ENCODE assay signal across 8 cellular contexts in genomic region chr4:76197971-76198410, GRCh38. TPM values are rescaled to one million over a fixed set of nuclear protein-coding genes. Genes with fewer than 3 reads are reported as not detected.
DNase-seq lines count a peak whose midpoint lies in the region; ATAC-seq and TF ChIP-seq lines count a peak whose summit lies in the region.

No MANE protein-coding gene starts in this region.

- peaks cover 21% of the 10 kb centered on the region for H3K36me3 Mint-ChIP-seq in activated CD8-positive, alpha-beta memory T cell treated with anti-CD3 and anti-CD28 coated beads, Interleukin-2, amount 10 ng/mL, durations not matched to agents 7 days and 5 days
- peaks cover 17 to 21% of the 10 kb centered on the region in 2 donors for H3K36me3 Mint-ChIP-seq in naive B cell

- H3K9ac ChIP-seq in endocrine pancreas (ENCODE audit: control insufficient read depth, insufficient read depth, low read length): no peak overlapping the region

- POLR2A ChIA-PET in RWPE1 (lab: Yijun Ruan, JAX; ENCODE audit: low non-redundant PET): no interaction called here

- H3K4me3 ChIP-seq in endocrine pancreas (ENCODE audit: control insufficient read depth, insufficient read depth, low read length): peak overlapping the region; percentile 35

- no peak for DNase-seq in activated CD8-positive, alpha-beta memory T cell treated with anti-CD3 and anti-CD28 coated beads, Interleukin-2, amount 10 ng/mL, durations not matched to agents 7 days and 5 days
- DNase-seq in activated CD8-positive, alpha-beta memory T cell treated with anti-CD3 and anti-CD28 coated beads for 24 hours: no peak
- peak; percentile 82 for DNase-seq in KBM-7
- DNase-seq in RWPE1 (ENCODE audit: low spot score): no peak
- DNase-seq in naive B cell: no peak
- no peak for DNase-seq in activated effector memory CD4-positive, alpha-beta T cell treated with anti-CD3 and anti-CD28 coated beads, Interleukin-2, amount 50 U/mL, for 16 hours

- no peak overlapping the region for H3K4me3 Mint-ChIP-seq in activated CD8-positive, alpha-beta memory T cell treated with anti-CD3 and anti-CD28 coated beads, Interleukin-2, amount 10 ng/mL, durations not matched to agents 7 days and 5 days
- H3K4me3 Mint-ChIP-seq in naive B cell: peak overlapping the region in 5 of 8 donors; percentile 32 to 84 (median 52)

- H3K4me1 Mint-ChIP-seq in activated CD8-positive, alpha-beta memory T cell treated with anti-CD3 and anti-CD28 coated beads, Interleukin-2, amount 10 ng/mL, durations not matched to agents 7 days and 5 days: peaks cover 39% of the 10 kb centered on the region
- H3K4me1 Mint-ChIP-seq in naive B cell: peaks cover 38 to 57% (median 48%) of the 10 kb centered on the region in 3 donors

- in situ Hi-C loops in KBM-7 (cut with MboI; ENCODE audit: low pct_unique_long_range_greater_than_20kb, low sequenced_read_pairs): no loop called here

- CTCF ChIA-PET in activated CD8-positive, alpha-beta memory T cell treated with anti-CD3 and anti-CD28 coated beads, Interleukin-2, amount 10 ng/mL, durations not matched to agents 7 days and 5 days (lab: Charles Lee): interaction anchor here (1.6 kb wide), 1 partner anchor 14 kb away, joined by 4 read pairs; no protein-coding TSS in a partner anchor
- CTCF ChIA-PET in RWPE1 (lab: Yijun Ruan, JAX): interaction anchor here (1.9 kb wide), 1 partner anchor 19 kb away, joined by 5 read pairs; no protein-coding TSS in a partner anchor

- TF ChIP-seq CTCF in RWPE1 (conservative IDR thresholded peaks at IDR 0.05; ENCODE audit: low read depth): no peak

- no peaks in the 10 kb centered on the region for H3K27me3 Mint-ChIP-seq in activated CD8-positive, alpha-beta memory T cell treated with anti-CD3 and anti-CD28 coated beads, Interleukin-2, amount 10 ng/mL, durations not matched to agents 7 days and 5 days
- no peaks in the 10 kb centered on the region for H3K27me3 Mint-ChIP-seq in naive B cell

- peak; percentile 53 for ATAC-seq in activated CD8-positive, alpha-beta memory T cell treated with anti-CD3 and anti-CD28 coated beads, Interleukin-2, amount 10 ng/mL, durations not matched to agents 7 days and 5 days
- ATAC-seq in naive B cell (ENCODE audit: low read depth in 2 of 2) (peak in 1 of 2 donors; percentile 14), GM18519 (IDR thresholded peaks at IDR 0.05; ENCODE audit: low FRiP score, unreplicated experiment) (no peak)

- H3K27ac Mint-ChIP-seq in activated CD8-positive, alpha-beta memory T cell treated with anti-CD3 and anti-CD28 coated beads, Interleukin-2, amount 10 ng/mL, durations not matched to agents 7 days and 5 days: peak overlapping the region; percentile 37
- peak overlapping the region; percentile 21 to 93 (median 86) for H3K27ac Mint-ChIP-seq in naive B cell

- no peaks in the 10 kb centered on the region for H3K9me3 Mint-ChIP-seq in activated CD8-positive, alpha-beta memory T cell treated with anti-CD3 and anti-CD28 coated beads, Interleukin-2, amount 10 ng/mL, durations not matched to agents 7 days and 5 days (ENCODE audit: low read depth)
- no peaks in the 10 kb centered on the region for H3K9me3 Mint-ChIP-seq in naive B cell

- H3K9me3 ChIP-seq in endocrine pancreas (ENCODE audit: control insufficient read depth, low read length): no peaks in the 10 kb centered on the region

- H3K36me3 ChIP-seq in endocrine pancreas (ENCODE audit: control insufficient read depth, insufficient read depth, low read length): peaks cover 5% of the 10 kb centered on the region

- no peaks in the 10 kb centered on the region for H3K27me3 ChIP-seq in endocrine pancreas (ENCODE audit: control insufficient read depth, insufficient read depth, low read length)

- peak overlapping the region; percentile 73 for H3K27ac ChIP-seq in RWPE1

- H3K4me1 ChIP-seq in endocrine pancreas (ENCODE audit: control insufficient read depth, insufficient read depth, low read length): peaks cover 54% of the 10 kb centered on the region

RNA-seq across cellular contexts. Expression of gene SCARB2, which starts 15.6 kb away (rescaled TPM):
- 10 to 100 TPM in 1 of 2 experiments, 1 to 10 TPM in 1; 8.9 to 15.6 TPM for total RNA-seq in activated CD8-positive, alpha-beta memory T cell treated with anti-CD3 and anti-CD28 coated beads, Interleukin-2, amount 10 ng/mL, durations not matched to agents 7 days and 5 days
- 10 to 100 TPM in 5 of 6 donors, 1 to 10 TPM in 1; 8.7 to 17.2 (median 15.6) TPM for polyA plus RNA-seq in naive B cell (ENCODE audit: low read depth in 6 of 6)

RNA-seq across cellular contexts. Expression of gene NUP54, which starts 49.8 kb away (rescaled TPM):
- 10 to 100 TPM; 46.8 to 57.5 TPM for total RNA-seq in activated CD8-positive, alpha-beta memory T cell treated with anti-CD3 and anti-CD28 coated beads, Interleukin-2, amount 10 ng/mL, durations not matched to agents 7 days and 5 days
- polyA plus RNA-seq in naive B cell (ENCODE audit: low read depth in 6 of 6): 10 to 100 TPM; 23.9 to 43.5 (median 37.3) TPM

RNA-seq across cellular contexts. Expression of gene FAM47E, which starts 53.5 kb away (rescaled TPM):
- total RNA-seq in activated CD8-positive, alpha-beta memory T cell treated with anti-CD3 and anti-CD28 coated beads, Interleukin-2, amount 10 ng/mL, durations not matched to agents 7 days and 5 days: under 1 TPM in 1 of 2 experiments, not detected in 1; 0.18 TPM
- polyA plus RNA-seq in naive B cell (ENCODE audit: low read depth in 6 of 6): under 1 TPM in 2 of 6 donors, not detected in 4; 0.31 to 0.60 TPM
